ENCODE assay signal across 8 cellular contexts in genomic region chr9:7974335-7975005, GRCh38.
DNase-seq lines count a peak whose midpoint lies in the region; ATAC-seq and TF ChIP-seq lines count a peak whose summit lies in the region.

No MANE protein-coding gene starts in this region.

- H3K36me3 Mint-ChIP-seq in activated naive CD4-positive, alpha-beta T cell treated with anti-CD3 and anti-CD28 coated beads for 36 hours (ENCODE audit: low read depth) = no peaks in the 10 kb centered on the region
- H3K36me3 Mint-ChIP-seq in activated CD8-positive, alpha-beta T cell treated with anti-CD3 and anti-CD28 coated beads for 36 hours (ENCODE audit: low read depth) = peaks cover 5% of the 10 kb centered on the region

- H3K4me3 ChIP-seq in thymus (ENCODE audit: low read length) = no peak overlapping the region

- peak overlapping the region; percentile 94 for H3K27ac ChIP-seq in thymus (ENCODE audit: low read depth)

- ATAC-seq in HG03442 (IDR thresholded peaks at IDR 0.05; ENCODE audit: unreplicated experiment) (peak; percentile 25), HG03439 (IDR thresholded peaks at IDR 0.05; ENCODE audit: unreplicated experiment) (no peak)
- ATAC-seq in activated CD8-positive, alpha-beta T cell treated with anti-CD3 and anti-CD28 coated beads for 36 hours = peak; percentile 24

- intact Hi-C loops in activated naive CD4-positive, alpha-beta T cell treated with anti-CD3 and anti-CD28 coated beads for 36 hours (cut with micrococcal nuclease) = loop anchor here (5.0 kb wide), 1 partner anchor 677 kb away; no protein-coding TSS in a partner anchor
- intact Hi-C loops in activated CD8-positive, alpha-beta T cell treated with anti-CD3 and anti-CD28 coated beads for 36 hours (cut with micrococcal nuclease) = loop anchor here (5.0 to 10.0 kb wide), 3 partner anchors 37 to 177 kb away; partner anchors contain the start of gene DMAC1

- H3K4me3 Mint-ChIP-seq in activated naive CD4-positive, alpha-beta T cell treated with anti-CD3 and anti-CD28 coated beads for 36 hours = no peak overlapping the region
- peak overlapping the region; percentile 31 for H3K4me3 Mint-ChIP-seq in activated CD8-positive, alpha-beta T cell treated with anti-CD3 and anti-CD28 coated beads for 36 hours

- no peaks in the 10 kb centered on the region for H3K9me3 Mint-ChIP-seq in activated naive CD4-positive, alpha-beta T cell treated with anti-CD3 and anti-CD28 coated beads for 36 hours
- peaks cover 3% of the 10 kb centered on the region for H3K9me3 Mint-ChIP-seq in activated CD8-positive, alpha-beta T cell treated with anti-CD3 and anti-CD28 coated beads for 36 hours

- peaks cover 56% of the 10 kb centered on the region for H3K4me1 Mint-ChIP-seq in activated naive CD4-positive, alpha-beta T cell treated with anti-CD3 and anti-CD28 coated beads for 36 hours (ENCODE audit: low read depth)
- H3K4me1 Mint-ChIP-seq in activated CD8-positive, alpha-beta T cell treated with anti-CD3 and anti-CD28 coated beads for 36 hours (ENCODE audit: low read depth) = peaks cover 56% of the 10 kb centered on the region

- no peaks in the 10 kb centered on the region for H3K27me3 Mint-ChIP-seq in activated naive CD4-positive, alpha-beta T cell treated with anti-CD3 and anti-CD28 coated beads for 36 hours (ENCODE audit: low read depth)
- H3K27me3 Mint-ChIP-seq in activated CD8-positive, alpha-beta T cell treated with anti-CD3 and anti-CD28 coated beads for 36 hours = no peaks in the 10 kb centered on the region

- no peaks in the 10 kb centered on the region for H3K9me3 ChIP-seq in thymus (ENCODE audit: control insufficient read depth)

- POLR2A ChIA-PET in activated CD8-positive, alpha-beta T cell treated with anti-CD3 and anti-CD28 coated beads for 36 hours (lab: Charles Lee) = interaction anchor here (1.2 kb wide), 1 partner anchor 8 kb away, joined by 3 read pairs; no protein-coding TSS in a partner anchor

- no peaks in the 10 kb centered on the region for H3K27me3 ChIP-seq in thymus (ENCODE audit: control insufficient read depth, insufficient read depth)

- DNase-seq in activated naive CD4-positive, alpha-beta T cell treated with anti-CD3 and anti-CD28 coated beads for 36 hours = peak; percentile 25
- DNase-seq in activated naive CD4-positive, alpha-beta T cell treated with anti-CD3 and anti-CD28 coated beads, Interleukin-2, amount 50 U/mL, for 16 hours = no peak
- peak; percentile 56 for DNase-seq in activated CD8-positive, alpha-beta T cell treated with anti-CD3 and anti-CD28 coated beads for 36 hours
- DNase-seq in putamen (ENCODE audit: low spot score) (no peak), medulla oblongata (ENCODE audit: extremely low spot score) (no peak)

- no peaks in the 10 kb centered on the region for H3K36me3 ChIP-seq in thymus (ENCODE audit: control insufficient read depth, insufficient read depth)

- peaks cover 37% of the 10 kb centered on the region for H3K4me1 ChIP-seq in thymus (ENCODE audit: control insufficient read depth, insufficient read depth, low read length)

- CTCF ChIA-PET in activated naive CD4-positive, alpha-beta T cell treated with anti-CD3 and anti-CD28 coated beads for 36 hours (lab: Charles Lee) = no interaction called here
- CTCF ChIA-PET in activated CD8-positive, alpha-beta T cell treated with anti-CD3 and anti-CD28 coated beads for 36 hours (lab: Charles Lee) = interaction anchor here (0.6 kb wide), 1 partner anchor 80 kb away, joined by 3 read pairs; no protein-coding TSS in a partner anchor

- no peak for TF ChIP-seq CTCF in activated CD8-positive, alpha-beta T cell treated with anti-CD3 and anti-CD28 coated beads for 36 hours (IDR thresholded peaks at IDR 0.05)

- H3K27ac Mint-ChIP-seq in activated naive CD4-positive, alpha-beta T cell treated with anti-CD3 and anti-CD28 coated beads for 36 hours = no peak overlapping the region
- H3K27ac Mint-ChIP-seq in activated CD8-positive, alpha-beta T cell treated with anti-CD3 and anti-CD28 coated beads for 36 hours = peak overlapping the region; percentile 93

- 33% methylated on average over 5 of the region's 5 CpGs for WGBS in thymus

Comparison
In these comparisons a context has a peak if more than half of its experiments do, and no peak if none do; other contexts are left out.
1. DNase-seq: peak in activated naive CD4-positive, alpha-beta T cell treated with anti-CD3 and anti-CD28 coated beads for 36 hours (single experiment) and activated CD8-positive, alpha-beta T cell treated with anti-CD3 and anti-CD28 coated beads for 36 hours (single experiment); none in activated naive CD4-positive, alpha-beta T cell treated with anti-CD3 and anti-CD28 coated beads, Interleukin-2, amount 50 U/mL, for 16 hours (single experiment), putamen (single experiment) and medulla oblongata (single experiment).